Comparison of ENCODE assay signal across 17 cellular contexts in the genomic region with DNA sequence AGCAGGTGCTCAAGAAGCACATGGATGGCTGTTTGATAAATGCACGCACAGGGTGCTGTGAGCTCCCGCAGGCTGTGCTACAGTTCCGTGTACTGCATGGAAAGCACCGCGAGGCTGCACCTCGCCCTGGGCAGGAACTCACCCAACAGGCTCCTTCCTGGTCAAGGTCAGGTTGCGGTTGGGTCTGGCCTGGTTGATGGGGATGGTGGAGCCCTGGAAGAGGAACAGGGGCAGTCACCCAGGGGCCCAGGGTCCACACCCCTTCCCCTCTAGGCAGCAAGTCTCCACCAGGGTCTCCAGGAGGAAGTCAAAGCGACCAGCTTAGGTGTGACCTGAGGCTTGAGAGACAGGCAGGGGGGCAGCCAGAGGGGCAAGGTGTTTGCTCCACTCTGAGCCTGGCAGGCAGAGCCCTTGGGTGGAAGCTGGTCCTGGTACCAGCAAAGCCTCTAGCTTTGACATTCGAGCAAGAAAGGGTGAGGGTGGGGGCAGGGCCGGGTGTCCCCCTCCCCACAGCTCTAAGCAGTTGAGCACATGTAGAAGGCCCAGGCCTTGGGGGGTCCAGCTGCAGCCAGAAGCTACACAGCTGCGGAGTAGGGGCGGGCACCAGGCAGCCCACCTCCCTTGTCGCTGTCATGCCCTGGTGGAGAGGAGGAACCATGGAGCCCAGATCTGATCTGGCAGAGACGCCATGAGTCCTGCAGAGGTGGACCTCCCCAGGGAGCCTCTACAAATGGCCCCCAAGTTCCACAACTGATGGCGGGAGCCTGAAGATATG. TPM values are rescaled to one million over a fixed set of nuclear protein-coding genes. Genes with fewer than 3 reads are reported as not detected.
DNase-seq lines count a peak whose midpoint lies in the region; ATAC-seq and TF ChIP-seq lines count a peak whose summit lies in the region.
"Had no signal": no experiment of that assay in that cellular context is flagged by ENCODE, and none has a peak within 500 bp of the region (broad histone marks: within the 10 kb centered on the region; RNA-seq: fewer than 3 reads in every experiment).

No MANE protein-coding gene starts in this region.

- H3K4me3 ChIP-seq in adrenal gland (no peak overlapping the region), spleen (no peak overlapping the region)
- H3K4me3 ChIP-seq: tibial nerve had no signal

- no peak for TF ChIP-seq POLR2A in adrenal gland (IDR thresholded peaks at IDR 0.05)
- TF ChIP-seq POLR2A in spleen (IDR thresholded peaks at IDR 0.05): no peak

- WGBS in adrenal gland, 4 donors: 67 to 81% (median 72%) methylated on average over 11 to 15 of the region's 15 CpGs
- WGBS in spleen, 5 donors: 53 to 64% (median 63%) methylated on average over 11 to 15 of the region's 15 CpGs

- peak; percentile 27 for DNase-seq in SIG-M5 treated with dmso at 0.1 percent for 504 hours (lab: John Stamatoyannopoulos, UW; ENCODE audit: unreplicated experiment)
- no peak for DNase-seq in SIG-M5 (lab: John Stamatoyannopoulos, UW)
- DNase-seq in adrenal gland: peak in 6 of 7 donors; percentile 11 to 46 (median 16)
- DNase-seq in kidney tubule cell (ENCODE audit: low spot score): peak; percentile 53
- peak; percentile 64 for DNase-seq in spleen
- DNase-seq in Kasumi-1 (lab: John Stamatoyannopoulos, UW): no peak
- no peak for DNase-seq in HK-2 (ENCODE audit: unreplicated experiment)
- DNase-seq: 8988T; activated CD4-positive, alpha-beta T cell treated with anti-CD3 and anti-CD28 coated beads, Interleukin-2, amount 50 U/mL, for 1 hour; activated gamma-delta T cell treated with Interleukin-2 at 50 U/mL for 16 hours; Karpas-422; NCI-H1436 treated with DMSO at 0.1 percent for 48 hours; NCI-H526 treated with DMSO at 0.1 percent for 48 hours had no signal

- H3K36me3 ChIP-seq in adrenal gland (replicated peaks in 1 of 2): no peaks in the 10 kb centered on the region
- H3K36me3 ChIP-seq in spleen: no peaks in the 10 kb centered on the region
- H3K36me3 ChIP-seq: tibial nerve had no signal

- no peaks in the 10 kb centered on the region for H3K27me3 ChIP-seq in adrenal gland
- peaks cover 0 to 35% (median 0%) of the 10 kb centered on the region in 7 donors for H3K27me3 ChIP-seq in spleen (replicated peaks in 1 of 7)
- H3K27me3 ChIP-seq: tibial nerve had no signal

- H3K27ac ChIP-seq in adrenal gland (no peak overlapping the region), spleen (no peak overlapping the region)
- H3K27ac ChIP-seq: C4-2B, tibial nerve had no signal

- TF ChIP-seq CTCF in adrenal gland (IDR thresholded peaks at IDR 0.05) (no peak), spleen (IDR thresholded peaks at IDR 0.05 in 8 of 11, conservative IDR thresholded peaks at IDR 0.05 in 3 of 11) (no peak)

- intact Hi-C loops in adrenal gland (cut with DNase I): loop anchor here (5.0 to 10.0 kb wide), 4 partner anchors 77 to 262 kb away; a partner anchor contains a TSS
- intact Hi-C loops in spleen (cut with DNase I; ENCODE audit: low total_unique reads): no loop called here

- no peak for ATAC-seq in HG03520 (IDR thresholded peaks at IDR 0.05; ENCODE audit: unreplicated experiment)

- H3K4me1 ChIP-seq in adrenal gland (replicated peaks in 1 of 2) (peaks cover 0 to 11% of the 10 kb centered on the region in 2 donors), spleen (peaks cover 0 to 21% (median 10%) of the 10 kb centered on the region in 6 donors)

- no peaks in the 10 kb centered on the region for H3K9me3 ChIP-seq in adrenal gland (replicated peaks in 1 of 3)
- no peaks in the 10 kb centered on the region for H3K9me3 ChIP-seq in spleen
- H3K9me3 ChIP-seq: tibial nerve had no signal

RNA-seq across cellular contexts. Expression of a gene that starts 46.3 kb away (rescaled TPM):
- total RNA-seq in adrenal gland (100 to 1,000 TPM in 3 of 8 donors, 10 to 100 TPM in 5; 61.0 to 140 (median 97.1) TPM), spleen (10 to 100 TPM; 28.9 to 43.7 (median 35.7) TPM)
- polyA plus RNA-seq in adrenal gland (10 to 100 TPM; 40.8 to 51.3 (median 48.9) TPM), spleen (10 to 100 TPM; 16.3 to 19.9 (median 19.4) TPM)

RNA-seq across cellular contexts. Expression of a gene that starts 50.1 kb away (rescaled TPM):
- total RNA-seq in adrenal gland (100 to 1,000 TPM in 3 of 8 donors, 10 to 100 TPM in 5; 20.1 to 136 (median 82.3) TPM), spleen (1 to 10 TPM in 1 of 7 donors, under 1 TPM in 3, not detected in 3; 0.09 to 1.3 (median 0.38) TPM)
- polyA plus RNA-seq in adrenal gland (10 to 100 TPM; 19.3 to 34.0 (median 22.0) TPM), spleen (under 1 TPM; 0.13 to 0.35 (median 0.29) TPM)
- total RNA-seq: T-helper 1 cell treated with Interleukin-12 subunit alpha and Interleukin-12 subunit beta and Interleukin-4 antibody, amounts not matched to agents 30 ng/mL and 1 ng/mL, for 36 hours had no signal

Comparison
In these comparisons a context has a peak if more than half of its experiments do, and no peak if none do; other contexts are left out.
1. DNase-seq: peak in SIG-M5 treated with dmso at 0.1 percent for 504 hours (single experiment), adrenal gland (6 of 7), kidney tubule cell (single experiment) and spleen (single experiment); none in SIG-M5 (single experiment), Kasumi-1 (0 of 2) and HK-2 (single experiment).
2. RNA of a gene that starts 50.1 kb away (total RNA-seq): 20.1 to 136 TPM in adrenal gland; 0.09 to 1.3 TPM in spleen; every median in the first group is over 4 times any median in the second.